In genomic region chr6:118965843-118966242, GRCh38 we compare ENCODE assay signal across 30 cellular contexts.
"Had no signal": no experiment of that assay in that cellular context is flagged by ENCODE, and none has a peak within 500 bp of the region (broad histone marks: within the 10 kb centered on the region; RNA-seq: fewer than 3 reads in every experiment).

No MANE protein-coding gene starts in this region.

- H3K4me3 Mint-ChIP-seq: naive thymus-derived CD8-positive, alpha-beta T cell; natural killer cell treated with Interleukin-12 subunit alpha and Interleukin-12 subunit beta and Interleukin-15 and Interleukin-18, amount 100 ng/mL, for 72 hours; nephron progenitor cell; neural crest cell; stimulated activated memory B cell treated with anti-CD40 and anti-IgM and Interleukin-4, amounts not matched to agents 10 μg/mL and 1 μg/mL and 100 μg/mL, for 72 hours; stimulated activated naive CD8-positive, alpha-beta T cell treated with anti-CD3 and anti-CD28 coated beads, Interleukin-15, amount 100 ng/mL, for 72 hours; type B pancreatic cell had no signal

- H3K4me1 ChIP-seq: pancreas, psoas muscle, right lobe of liver, sigmoid colon, spleen, suprapubic skin, testis, tibial artery, transverse colon, upper lobe of right lung, uterus had no signal

- H3K4me3 ChIP-seq: pancreas, psoas muscle, right lobe of liver, sigmoid colon, smooth muscle cell, spleen, suprapubic skin, testis, tibial artery, transverse colon, upper lobe of right lung, uterus had no signal

- H3K27me3 Mint-ChIP-seq: naive thymus-derived CD8-positive, alpha-beta T cell; natural killer cell treated with Interleukin-12 subunit alpha and Interleukin-12 subunit beta and Interleukin-15 and Interleukin-18, amount 100 ng/mL, for 72 hours; stimulated activated memory B cell treated with anti-CD40 and anti-IgM and Interleukin-4, amounts not matched to agents 10 μg/mL and 1 μg/mL and 100 μg/mL, for 72 hours; stimulated activated naive CD8-positive, alpha-beta T cell treated with anti-CD3 and anti-CD28 coated beads, Interleukin-15, amount 100 ng/mL, for 72 hours; type B pancreatic cell had no signal

- H3K27ac Mint-ChIP-seq: natural killer cell treated with Interleukin-12 subunit alpha and Interleukin-12 subunit beta and Interleukin-15 and Interleukin-18, amount 100 ng/mL, for 72 hours; stimulated activated memory B cell treated with anti-CD40 and anti-IgM and Interleukin-4, amounts not matched to agents 10 μg/mL and 1 μg/mL and 100 μg/mL, for 72 hours; stimulated activated naive CD8-positive, alpha-beta T cell treated with anti-CD3 and anti-CD28 coated beads, Interleukin-15, amount 100 ng/mL, for 72 hours; type B pancreatic cell had no signal

- H3K4me1 Mint-ChIP-seq: nephron progenitor cell; neural crest cell; stimulated activated memory B cell treated with anti-CD40 and anti-IgM and Interleukin-4, amounts not matched to agents 10 μg/mL and 1 μg/mL and 100 μg/mL, for 72 hours; stimulated activated naive CD8-positive, alpha-beta T cell treated with anti-CD3 and anti-CD28 coated beads, Interleukin-15, amount 100 ng/mL, for 72 hours had no signal

- H3K27me3 ChIP-seq: neutrophil, pancreas, right lobe of liver, sigmoid colon, spleen, suprapubic skin, testis, tibial artery, transverse colon, upper lobe of right lung, uterus had no signal

- H3K36me3 Mint-ChIP-seq: natural killer cell treated with Interleukin-12 subunit alpha and Interleukin-12 subunit beta and Interleukin-15 and Interleukin-18, amount 100 ng/mL, for 72 hours; stimulated activated memory B cell treated with anti-CD40 and anti-IgM and Interleukin-4, amounts not matched to agents 10 μg/mL and 1 μg/mL and 100 μg/mL, for 72 hours; type B pancreatic cell had no signal

- FAIRE-seq: pancreas had no signal

- H3K9me3 ChIP-seq: neutrophil, pancreas, psoas muscle, right lobe of liver, sigmoid colon, spleen, suprapubic skin, testis, tibial artery, transverse colon, upper lobe of right lung, uterus had no signal

- DNase-seq: naive thymus-derived CD8-positive, alpha-beta T cell; nephron progenitor cell; nucleus accumbens; pancreas; psoas muscle; right cardiac atrium; right lobe of liver; sigmoid colon; spleen; stimulated activated CD4-positive, alpha-beta T cell treated with anti-CD3 and anti-CD28 coated beads, Interleukin-12 subunit alpha, Interleukin-12 subunit beta, amount 100 ng/mL, for 4 hours; stimulated activated CD4-positive, alpha-beta T cell treated with anti-CD3 and anti-CD28 coated beads, Interleukin-1b, Interleukin-23, amount 100 ng/mL, for 48 hours; stimulated activated CD4-positive, alpha-beta T cell treated with anti-CD3 and anti-CD28 coated beads, Interleukin-4, amount 100 ng/mL, for 1 hour; stimulated activated CD4-positive, alpha-beta T cell treated with anti-CD3 and anti-CD28 coated beads, Interleukin-4, amount 100 ng/mL, for 4 hours; stimulated activated CD8-positive, alpha-beta memory T cell treated with anti-CD3 and anti-CD28 coated beads, Interleukin-4, amount 100 ng/mL, for 48 hours; stimulated activated naive CD4-positive, alpha-beta T cell; stimulated activated naive CD8-positive, alpha-beta T cell treated with anti-CD3 and anti-CD28 coated beads, Interleukin-15, amount 100 ng/mL, for 72 hours; stimulated activated naive CD8-positive, alpha-beta T cell treated with anti-CD3 and anti-CD28 coated beads, Interleukin-15, Interleukin-2, amounts not matched to agents 100 U/mL and 50 U/mL, for 24 hours; substantia nigra; testis; tibial artery; transverse colon; upper lobe of right lung; uterus had no signal

- ATAC-seq: naive thymus-derived CD8-positive, alpha-beta T cell; natural killer cell treated with Interleukin-12 subunit alpha and Interleukin-12 subunit beta and Interleukin-15 and Interleukin-18, amount 100 ng/mL, for 72 hours; psoas muscle; right cardiac atrium; stimulated activated memory B cell treated with anti-CD40 and anti-IgM and Interleukin-4, amounts not matched to agents 10 μg/mL and 1 μg/mL and 100 μg/mL, for 72 hours; stimulated activated naive CD8-positive, alpha-beta T cell treated with anti-CD3 and anti-CD28 coated beads, Interleukin-15, amount 100 ng/mL, for 72 hours; stimulated activated naive CD8-positive, alpha-beta T cell treated with anti-CD3 and anti-CD28 coated beads, Interleukin-15, Interleukin-2, amounts not matched to agents 100 U/mL and 50 U/mL, for 24 hours; upper lobe of right lung had no signal

- H3K4me2 ChIP-seq: smooth muscle cell had no signal

- H3K9me3 Mint-ChIP-seq: naive thymus-derived CD8-positive, alpha-beta T cell; natural killer cell treated with Interleukin-12 subunit alpha and Interleukin-12 subunit beta and Interleukin-15 and Interleukin-18, amount 100 ng/mL, for 72 hours; nephron progenitor cell; neural crest cell; stimulated activated memory B cell treated with anti-CD40 and anti-IgM and Interleukin-4, amounts not matched to agents 10 μg/mL and 1 μg/mL and 100 μg/mL, for 72 hours; stimulated activated naive CD8-positive, alpha-beta T cell treated with anti-CD3 and anti-CD28 coated beads, Interleukin-15, amount 100 ng/mL, for 72 hours; type B pancreatic cell had no signal

- H3K36me3 ChIP-seq: neutrophil, pancreas, right lobe of liver, sigmoid colon, spleen, suprapubic skin, transverse colon, upper lobe of right lung, uterus had no signal

- H3K27ac ChIP-seq: neutrophil, pancreas, psoas muscle, right lobe of liver, sigmoid colon, spleen, suprapubic skin, testis, tibial artery, transverse colon, upper lobe of right lung, uterus had no signal
